ENCODE assay signal across 19 cellular contexts in genomic region chr19:50490411-50490811, GRCh38. TPM values are rescaled to one million over a fixed set of nuclear protein-coding genes. Genes with fewer than 3 reads are reported as not detected.
"Had no signal": no experiment of that assay in that cellular context is flagged by ENCODE, and none has a peak within 500 bp of the region (broad histone marks: within the 10 kb centered on the region; RNA-seq: fewer than 3 reads in every experiment).

No MANE protein-coding gene starts in this region.

- H3K4me2 ChIP-seq: hepatocyte had no signal

- H3K4me3 Mint-ChIP-seq: activated naive CD8-positive, alpha-beta T cell treated with anti-CD3 and anti-CD28 coated beads for 36 hours; stimulated activated memory B cell treated with anti-CD40 and anti-IgM and Interleukin-4, amounts not matched to agents 10 μg/mL and 1 μg/mL and 100 μg/mL, for 72 hours; T-helper 2 cell treated with Interferon-gamma antibody and Interleukin-4, amounts not matched to agents 5 μg/mL and 100 μg/mL, for 36 hours; type B pancreatic cell had no signal

- H3K4me1 ChIP-seq: ascending aorta, colonic mucosa had no signal

- H3K36me3 ChIP-seq: ascending aorta, colonic mucosa had no signal

- H3K27me3 Mint-ChIP-seq: naive thymus-derived CD8-positive, alpha-beta T cell; stimulated activated memory B cell treated with anti-CD40 and anti-IgM and Interleukin-4, amounts not matched to agents 10 μg/mL and 1 μg/mL and 100 μg/mL, for 72 hours had no signal

- DNase-seq: activated gamma-delta T cell; activated naive CD8-positive, alpha-beta T cell treated with anti-CD3 and anti-CD28 coated beads for 36 hours; activated T-cell treated with anti-CD3 and anti-CD28 coated beads, Interleukin-2, amount 50 U/mL, for 1 hour; colonic mucosa; effector CD4-positive, alpha-beta T cell; naive thymus-derived CD8-positive, alpha-beta T cell; retina; SIG-M5; small intestine had no signal

- H3K9me3 Mint-ChIP-seq: naive thymus-derived CD8-positive, alpha-beta T cell; stimulated activated memory B cell treated with anti-CD40 and anti-IgM and Interleukin-4, amounts not matched to agents 10 μg/mL and 1 μg/mL and 100 μg/mL, for 72 hours; type B pancreatic cell had no signal

- H3K27ac ChIP-seq: ascending aorta, colonic mucosa, hepatocyte had no signal

- H3K27ac Mint-ChIP-seq: activated naive CD8-positive, alpha-beta T cell treated with anti-CD3 and anti-CD28 coated beads for 36 hours; stimulated activated memory B cell treated with anti-CD40 and anti-IgM and Interleukin-4, amounts not matched to agents 10 μg/mL and 1 μg/mL and 100 μg/mL, for 72 hours; T-helper 2 cell treated with Interferon-gamma antibody and Interleukin-4, amounts not matched to agents 5 μg/mL and 100 μg/mL, for 36 hours; type B pancreatic cell had no signal

- H3K27me3 ChIP-seq: ascending aorta, colonic mucosa had no signal

- H3K4me3 ChIP-seq: ascending aorta, colonic mucosa, hepatocyte, lung had no signal

- H3K79me2 ChIP-seq: hepatocyte had no signal

- ATAC-seq: activated CD4-positive, CD25-positive, alpha-beta regulatory T cell treated with anti-CD3 and anti-CD28 coated beads, Interleukin-2, amount 50 U/mL, for 24 hours; naive thymus-derived CD8-positive, alpha-beta T cell; stimulated activated memory B cell treated with anti-CD40 and anti-IgM and Interleukin-4, amounts not matched to agents 10 μg/mL and 1 μg/mL and 100 μg/mL, for 72 hours had no signal

- H3K9me3 ChIP-seq: ascending aorta, colonic mucosa had no signal

- H2AFZ ChIP-seq: hepatocyte had no signal

RNA-seq across cellular contexts. Expression of gene GARIN5A, which starts 13.8 kb away (rescaled TPM):
- total RNA-seq: ascending aorta had no signal

RNA-seq across cellular contexts. Expression of gene ASPDH, which starts 23.3 kb away (rescaled TPM):
- total RNA-seq: activated naive CD8-positive, alpha-beta T cell treated with anti-CD3 and anti-CD28 coated beads for 36 hours; ascending aorta; colonic mucosa; fibroblast of lung; lung; naive thymus-derived CD8-positive, alpha-beta T cell; osteoblast had no signal
- polyA plus RNA-seq: fibroblast of lung, lung had no signal

RNA-seq across cellular contexts. Expression of gene MYBPC2, which starts 57.7 kb away (rescaled TPM):
- total RNA-seq: ascending aorta; colonic mucosa; frontal cortex; naive thymus-derived CD8-positive, alpha-beta T cell; osteoblast had no signal
- polyA plus RNA-seq: fibroblast of lung; hepatocyte; naive thymus-derived CD8-positive, alpha-beta T cell had no signal
